Comparison of ENCODE assay signal across 9 cellular contexts in the genomic region with DNA sequence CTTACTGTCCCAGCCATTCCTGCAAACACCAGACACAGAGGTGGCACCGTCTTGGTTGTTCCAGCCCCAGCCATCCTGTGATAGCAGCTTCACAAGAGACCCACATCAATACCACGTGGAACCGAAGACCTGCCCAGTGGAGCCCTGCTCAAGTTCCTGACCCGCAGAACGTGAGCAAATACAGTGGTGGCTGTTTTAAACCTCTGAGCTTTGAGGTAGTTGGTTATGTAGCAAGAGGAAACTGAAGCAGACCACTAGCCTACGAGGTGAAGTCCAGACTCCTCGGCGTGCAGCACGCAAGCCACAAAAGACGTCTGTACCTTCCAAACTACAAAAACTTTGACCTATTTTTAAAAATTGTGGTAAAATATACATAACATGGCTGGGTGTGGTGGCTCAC.
DNase-seq lines count a peak whose midpoint lies in the region; ATAC-seq and TF ChIP-seq lines count a peak whose summit lies in the region.
"Had no signal": no experiment of that assay in that cellular context is flagged by ENCODE, and none has a peak within 500 bp of the region (broad histone marks: within the 10 kb centered on the region; RNA-seq: fewer than 3 reads in every experiment).

No MANE protein-coding gene starts in this region.

- RAD21 ChIA-PET in HCT116 (lab: Charles Lee; ENCODE audit: low non-redundant PET in 1 of 2, low total read pairs in 2 of 2, uncharacterized antibody in 2 of 2, unreplicated experiment in 2 of 2): no interaction called here

- H3K27me3 ChIP-seq in HCT116 (ENCODE audit: insufficient read depth, low read length) (no peaks in the 10 kb centered on the region), trophoblast cell (ENCODE audit: insufficient read depth, low read length) (no peaks in the 10 kb centered on the region), heart left ventricle (peaks cover 0 to 14% (median 0%) of the 10 kb centered on the region in 9 donors)
- H3K27me3 ChIP-seq: testis had no signal

- no peak overlapping the region for H2BK120ac ChIP-seq in trophoblast cell (ENCODE audit: insufficient read depth, low read length, poor library complexity)

- intact Hi-C loops in HCT116 (cut with micrococcal nuclease): no loop called here
- intact Hi-C loops in heart left ventricle (cut with DNase I): no loop called here

- H3K9me3 ChIP-seq in HCT116 (ENCODE audit: control insufficient read depth in 1 of 2, insufficient read depth in 1 of 2, low read depth in 1 of 2, low read length in 2 of 2): no peaks in the 10 kb centered on the region
- no peaks in the 10 kb centered on the region for H3K9me3 ChIP-seq in trophoblast cell (ENCODE audit: insufficient read depth, low read depth, low read length)
- H3K9me3 ChIP-seq in heart left ventricle: no peaks in the 10 kb centered on the region
- H3K9me3 ChIP-seq: testis had no signal

- H3K36me3 Mint-ChIP-seq in activated naive CD4-positive, alpha-beta T cell treated with anti-CD3 and anti-CD28 coated beads, Interleukin-2, amount 50 U/mL, for 72 hours: peaks cover 0 to 6% of the 10 kb centered on the region in 2 donors

- DNase-seq in HCT116 (ENCODE audit: low read depth, low spot score) (no peak), NOMO-1 treated with dmso at 0.1 percent for 144 hours (lab: John Stamatoyannopoulos, UW; ENCODE audit: unreplicated experiment) (peak; percentile 77), trophoblast cell (peak; percentile 54 to 56), H4 (ENCODE audit: low spot score) (no peak), NCI-H510A treated with DMSO at 0.1 percent for 48 hours (lab: John Stamatoyannopoulos, UW) (no peak), heart left ventricle (no peak)
- DNase-seq in activated naive CD4-positive, alpha-beta T cell treated with anti-CD3 and anti-CD28 coated beads, Interleukin-2, amount 50 U/mL, for 72 hours (ENCODE audit: low spot score in 2 of 2): no peak
- DNase-seq: H9, testis had no signal

- no peak overlapping the region for H3K18ac ChIP-seq in trophoblast cell (ENCODE audit: low read length)

- ATAC-seq in HCT116 (peak; percentile 29; the same call in 1 of the 2 replicates), heart left ventricle (no peak)
- peak; percentile 18 to 47 for ATAC-seq in activated naive CD4-positive, alpha-beta T cell treated with anti-CD3 and anti-CD28 coated beads, Interleukin-2, amount 50 U/mL, for 72 hours

- WGBS in trophoblast cell (ENCODE audit: extremely low coverage, insufficient coverage, insufficient read length): no CpG with 5 or more reads among the region's 10 CpGs
- 79 to 87% (median 85%) methylated on average over 10 of the region's 10 CpGs for WGBS in heart left ventricle, 4 donors

- no peaks in the 10 kb centered on the region for H3K79me2 ChIP-seq in HCT116 (ENCODE audit: insufficient read depth, low read length)
- H3K79me2 ChIP-seq in trophoblast cell (ENCODE audit: control insufficient read depth, insufficient read depth, low read length, poor library complexity): no peaks in the 10 kb centered on the region

- no peaks in the 10 kb centered on the region for H3K9me3 Mint-ChIP-seq in activated naive CD4-positive, alpha-beta T cell treated with anti-CD3 and anti-CD28 coated beads, Interleukin-2, amount 50 U/mL, for 72 hours
- H3K9me3 Mint-ChIP-seq: H9 had no signal

- H3K27ac Mint-ChIP-seq in activated naive CD4-positive, alpha-beta T cell treated with anti-CD3 and anti-CD28 coated beads, Interleukin-2, amount 50 U/mL, for 72 hours: no peak overlapping the region
- H3K27ac Mint-ChIP-seq: H9 had no signal

- no peak for TF ChIP-seq CTCF in HCT116 (IDR thresholded peaks at IDR 0.05 in 2 of 3, conservative IDR thresholded peaks at IDR 0.05 in 1 of 3; ENCODE audit: borderline replicate concordance in 1 of 3, insufficient read depth in 1 of 3, low read depth in 2 of 3, low read length in 2 of 3)
- TF ChIP-seq CTCF in heart left ventricle (IDR thresholded peaks at IDR 0.05): no peak

- POLR2A ChIA-PET in HCT116 (lab: Charles Lee): no interaction called here

- peak overlapping the region; percentile 2 for H2AFZ ChIP-seq in HCT116 (ENCODE audit: low read depth, low read length, poor library complexity, severe bottlenecking)
- no peak overlapping the region for H2AFZ ChIP-seq in trophoblast cell (ENCODE audit: insufficient read depth, low read length, poor library complexity)

- H3K4me1 ChIP-seq in HCT116 (ENCODE audit: control insufficient read depth in 1 of 2, insufficient read depth in 2 of 2, low read length in 2 of 2) (peaks cover 4 to 41% of the 10 kb centered on the region in 2 experiments; a peak in 3 of 4 replicates), trophoblast cell (ENCODE audit: control insufficient read depth in 1 of 2, insufficient read depth in 2 of 2, low read length in 2 of 2) (peaks cover 3 to 21% of the 10 kb centered on the region in 2 experiments), heart left ventricle (peaks cover 0 to 13% (median 3%) of the 10 kb centered on the region in 12 donors)
- H3K4me1 ChIP-seq: testis had no signal

- H2AK5ac ChIP-seq in trophoblast cell (ENCODE audit: low read length): no peak overlapping the region

- H3K4ac ChIP-seq in trophoblast cell (ENCODE audit: low read depth, low read length): no peak overlapping the region

- no peak for TF ChIP-seq RAD21 in HCT116 (IDR thresholded peaks at IDR 0.05; ENCODE audit: low read depth)

- H2BK12ac ChIP-seq in trophoblast cell (ENCODE audit: low read length): no peak overlapping the region

- H3K14ac ChIP-seq in trophoblast cell (ENCODE audit: low read length): no peak overlapping the region

- no peak overlapping the region for H3K27ac ChIP-seq in HCT116 (ENCODE audit: low read depth, low read length)
- H3K27ac ChIP-seq in trophoblast cell (ENCODE audit: low read depth, low read length): no peak overlapping the region
- no peak overlapping the region for H3K27ac ChIP-seq in heart left ventricle
- H3K27ac ChIP-seq: testis had no signal

- H3K9me2 ChIP-seq in HCT116 (ENCODE audit: insufficient read depth): no peaks in the 10 kb centered on the region

- H4K91ac ChIP-seq in trophoblast cell (ENCODE audit: low read depth, low read length): no peak overlapping the region

- H4K8ac ChIP-seq in trophoblast cell (ENCODE audit: low read depth, low read length): no peak overlapping the region

- CTCF ChIA-PET in HCT116 (lab: Charles Lee): no interaction called here

- H3K36me3 ChIP-seq in HCT116 (ENCODE audit: control insufficient read depth in 1 of 2, insufficient read depth in 2 of 2, low read length in 2 of 2) (no peaks in the 10 kb centered on the region), trophoblast cell (ENCODE audit: control insufficient read depth in 1 of 2, insufficient read depth in 2 of 2, low read length in 2 of 2) (no peaks in the 10 kb centered on the region), heart left ventricle (no peaks in the 10 kb centered on the region)

- no peak overlapping the region for H4K12ac ChIP-seq in trophoblast cell (ENCODE audit: low read depth, low read length)

- H3K23ac ChIP-seq in trophoblast cell (ENCODE audit: low read length): no peak overlapping the region

- no peak overlapping the region for H2BK5ac ChIP-seq in trophoblast cell (ENCODE audit: low read depth, low read length, poor library complexity)

- no TSS peak for BruUV-seq in HCT116 (replicated peaks; lab: Mats Ljungman, UMichigan)

- H4K20me1 ChIP-seq in HCT116 (ENCODE audit: insufficient read depth): no peaks in the 10 kb centered on the region

- H3K4me3 ChIP-seq in HCT116 (replicated peaks in 1 of 2; ENCODE audit: low read depth in 1 of 2, low read length in 2 of 2): no peak overlapping the region
- no peak overlapping the region for H3K4me3 ChIP-seq in trophoblast cell (ENCODE audit: low read depth, low read length)
- H3K4me3 ChIP-seq in heart left ventricle: no peak overlapping the region
- H3K4me3 ChIP-seq: testis had no signal

- H3K79me1 ChIP-seq in trophoblast cell (ENCODE audit: low read length): no peaks in the 10 kb centered on the region

- H3K9ac ChIP-seq in HCT116 (ENCODE audit: low read length): no peak overlapping the region
- no peak overlapping the region for H3K9ac ChIP-seq in trophoblast cell (ENCODE audit: low read length)

- no peak for TF ChIP-seq POLR2A in HCT116 (IDR thresholded peaks at IDR 0.05; ENCODE audit: borderline replicate concordance, extremely low read depth, insufficient read depth, insufficient read length)
- no peak for TF ChIP-seq POLR2A in heart left ventricle (IDR thresholded peaks at IDR 0.05)

- peak overlapping the region; percentile 64 for H3K4me2 ChIP-seq in HCT116 (ENCODE audit: low read length)
- H3K4me2 ChIP-seq in trophoblast cell (ENCODE audit: low read length): no peak overlapping the region

TF ChIP-seq in HCT116, 20 proteins besides CTCF, POLR2A, EP300 and RAD21:
- TF ChIP-seq, protein P1, sequence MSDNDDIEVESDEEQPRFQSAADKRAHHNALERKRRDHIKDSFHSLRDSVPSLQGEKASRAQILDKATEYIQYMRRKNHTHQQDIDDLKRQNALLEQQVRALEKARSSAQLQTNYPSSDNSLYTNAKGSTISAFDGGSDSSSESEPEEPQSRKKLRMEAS (IDR thresholded peaks at IDR 0.05): no peak

Comparison
In these comparisons a context has a peak if more than half of its experiments do, and no peak if none do; other contexts are left out.
1. ATAC-seq: peak in HCT116 (single experiment) and activated naive CD4-positive, alpha-beta T cell treated with anti-CD3 and anti-CD28 coated beads, Interleukin-2, amount 50 U/mL, for 72 hours (2 of 2); none in heart left ventricle (0 of 4).
2. DNase-seq: peak in NOMO-1 treated with dmso at 0.1 percent for 144 hours (single experiment) and trophoblast cell (2 of 2); none in HCT116 (single experiment), activated naive CD4-positive, alpha-beta T cell treated with anti-CD3 and anti-CD28 coated beads, Interleukin-2, amount 50 U/mL, for 72 hours (0 of 2), H4 (single experiment), NCI-H510A treated with DMSO at 0.1 percent for 48 hours (single experiment) and heart left ventricle (0 of 5).